8 cellular contexts compared by ENCODE assay signal in genomic region chr2:54176577-54176976, GRCh38.
DNase-seq lines count a peak whose midpoint lies in the region; ATAC-seq and TF ChIP-seq lines count a peak whose summit lies in the region.

No MANE protein-coding gene starts in this region.

- no peaks in the 10 kb centered on the region for H3K27me3 ChIP-seq in A673 (replicated peaks; ENCODE audit: insufficient read depth, low read depth, low read length, poor library complexity)
- no peaks in the 10 kb centered on the region for H3K27me3 ChIP-seq in RWPE2 (ENCODE audit: insufficient read depth, poor library complexity, severe bottlenecking)

- H3K36me3 ChIP-seq in A673 (ENCODE audit: insufficient read depth, low read length, poor library complexity, severe bottlenecking) (no peaks in the 10 kb centered on the region), RWPE2 (ENCODE audit: low read depth) (no peaks in the 10 kb centered on the region)

- CTCF ChIA-PET in A673 (lab: Charles Lee): interaction anchor here (1.0 kb wide), 1 partner anchor 528 kb away, joined by 3 read pairs; no protein-coding TSS in a partner anchor

- BruUV-seq in A673 (replicated peaks; lab: Mats Ljungman, UMichigan): no TSS peak

- H3K27ac ChIP-seq in A673 (ENCODE audit: low read depth, low read length, poor library complexity, severe bottlenecking) (no peak overlapping the region), RWPE2 (ENCODE audit: poor library complexity, severe bottlenecking) (no peak overlapping the region)

- TF ChIP-seq CTCF in A673 (conservative IDR thresholded peaks at IDR 0.05; ENCODE audit: low read depth, low read length) (peak; percentile 42; the same call in 1 of the 2 replicates), GM20000 (IDR thresholded peaks at IDR 0.05; ENCODE audit: extremely low read depth, missing control alignments) (peak; percentile 19), RWPE2 (IDR thresholded peaks at IDR 0.05; ENCODE audit: poor library complexity, severe bottlenecking) (peak; percentile 42), fibroblast of villous mesenchyme (IDR thresholded peaks at IDR 0.05; ENCODE audit: insufficient read depth, low read depth, low read length) (peak; percentile 64)

- no peak overlapping the region for H3K4me3 ChIP-seq in A673 (ENCODE audit: low read depth, low read length, poor library complexity, severe bottlenecking)
- no peak overlapping the region for H3K4me3 ChIP-seq in RWPE2 (ENCODE audit: severe bottlenecking)
- H3K4me3 ChIP-seq in fibroblast of villous mesenchyme (ENCODE audit: low read depth, low read length): no peak overlapping the region

- H3K4me1 ChIP-seq in A673 (ENCODE audit: insufficient read depth, low read length, poor library complexity, severe bottlenecking) (no peaks in the 10 kb centered on the region), RWPE2 (ENCODE audit: insufficient read depth, poor library complexity, severe bottlenecking) (no peaks in the 10 kb centered on the region)

- intact Hi-C loops in A673 (cut with micrococcal nuclease; ENCODE audit: unreplicated experiment): loop anchor here (5.0 kb wide), 1 partner anchor 526 kb away; no protein-coding TSS in a partner anchor
- intact Hi-C loops in posterior cingulate gyrus (cut with DNase I): no loop called here

- DNase-seq in A673 (ENCODE audit: low spot score): peak; percentile 50
- DNase-seq in GM20000 (ENCODE audit: low spot score): no peak
- DNase-seq in RWPE2 (ENCODE audit: low spot score): no peak
- DNase-seq in fibroblast of villous mesenchyme (ENCODE audit: low read depth): peak; percentile 61
- DNase-seq in posterior cingulate gyrus: peak in 7 of 10 donors; percentile 27 to 90 (median 60)
- no peak for DNase-seq in HPDE6-E6E7 (ENCODE audit: extremely low spot score)
- DNase-seq in activated CD4-positive, alpha-beta T cell treated with anti-CD3 and anti-CD28 coated beads for 4 hours: no peak

- no peaks in the 10 kb centered on the region for H3K9me3 ChIP-seq in A673 (ENCODE audit: low read depth, low read length, poor library complexity, severe bottlenecking)
- H3K9me3 ChIP-seq in RWPE2 (ENCODE audit: severe bottlenecking): no peaks in the 10 kb centered on the region

- POLR2A ChIA-PET in A673 (lab: Charles Lee; ENCODE audit: low non-redundant PET): no interaction called here

- ATAC-seq in RWPE2 (ENCODE audit: low read depth): peak; percentile 49; the same call in 2 of the 3 replicates
- no peak for ATAC-seq in HG03565 (IDR thresholded peaks at IDR 0.05; ENCODE audit: unreplicated experiment)

Comparison
In these comparisons a context has a peak if more than half of its experiments do, and no peak if none do; other contexts are left out.
1. DNase-seq: peak in A673 (single experiment), fibroblast of villous mesenchyme (single experiment) and posterior cingulate gyrus (7 of 10); none in GM20000 (single experiment), RWPE2 (single experiment), HPDE6-E6E7 (single experiment) and activated CD4-positive, alpha-beta T cell treated with anti-CD3 and anti-CD28 coated beads for 4 hours (0 of 2).
2. Peak in every context shown above with its lines, with median percentiles within 50 percentile points of each other: CTCF ChIP-seq.